ENCODE assay signal across 1 cellular context in the genomic region with DNA sequence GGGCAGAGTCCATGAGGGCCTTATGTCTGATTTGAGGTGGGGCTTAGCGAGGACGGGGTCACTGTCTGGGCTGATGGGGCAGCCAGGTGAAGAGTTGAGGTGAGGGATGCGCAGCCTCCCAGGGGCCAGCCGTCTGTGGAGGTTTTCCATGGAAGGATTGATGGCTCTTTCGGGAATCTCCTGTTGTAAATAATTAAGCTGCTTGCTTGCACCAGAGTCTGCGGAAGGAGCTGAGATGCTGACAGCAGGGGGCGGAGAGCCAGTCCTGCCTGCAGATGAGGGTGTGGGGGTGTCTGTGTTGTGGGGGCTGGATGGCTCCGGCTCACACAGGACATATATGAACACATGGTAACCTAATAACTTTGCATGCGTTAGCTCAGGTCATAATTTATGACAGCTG.
TF ChIP-seq lines count a peak whose summit lies in the region.

No MANE protein-coding gene starts in this region.

TF ChIP-seq in GM23338, 12 proteins besides CTCF, POLR2A, EP300 and RAD21 (continued from another document):
- no peak for TF ChIP-seq ZNF462 (CRISPR knock-in tag; IDR thresholded peaks at IDR 0.05)
- no peak for TF ChIP-seq JUNB (IDR thresholded peaks at IDR 0.05; ENCODE audit: unreplicated experiment)
- TF ChIP-seq ZNF331 (CRISPR knock-in tag; IDR thresholded peaks at IDR 0.05; ENCODE audit: low read depth), result no peak
- TF ChIP-seq ZNF114 (CRISPR knock-in tag; IDR thresholded peaks at IDR 0.05), result no peak
- TF ChIP-seq EZH2phosphoT487 (IDR thresholded peaks at IDR 0.05; ENCODE audit: unreplicated experiment), result no peak
